ENCODE assay signal across 8 cellular contexts in the genomic region with DNA sequence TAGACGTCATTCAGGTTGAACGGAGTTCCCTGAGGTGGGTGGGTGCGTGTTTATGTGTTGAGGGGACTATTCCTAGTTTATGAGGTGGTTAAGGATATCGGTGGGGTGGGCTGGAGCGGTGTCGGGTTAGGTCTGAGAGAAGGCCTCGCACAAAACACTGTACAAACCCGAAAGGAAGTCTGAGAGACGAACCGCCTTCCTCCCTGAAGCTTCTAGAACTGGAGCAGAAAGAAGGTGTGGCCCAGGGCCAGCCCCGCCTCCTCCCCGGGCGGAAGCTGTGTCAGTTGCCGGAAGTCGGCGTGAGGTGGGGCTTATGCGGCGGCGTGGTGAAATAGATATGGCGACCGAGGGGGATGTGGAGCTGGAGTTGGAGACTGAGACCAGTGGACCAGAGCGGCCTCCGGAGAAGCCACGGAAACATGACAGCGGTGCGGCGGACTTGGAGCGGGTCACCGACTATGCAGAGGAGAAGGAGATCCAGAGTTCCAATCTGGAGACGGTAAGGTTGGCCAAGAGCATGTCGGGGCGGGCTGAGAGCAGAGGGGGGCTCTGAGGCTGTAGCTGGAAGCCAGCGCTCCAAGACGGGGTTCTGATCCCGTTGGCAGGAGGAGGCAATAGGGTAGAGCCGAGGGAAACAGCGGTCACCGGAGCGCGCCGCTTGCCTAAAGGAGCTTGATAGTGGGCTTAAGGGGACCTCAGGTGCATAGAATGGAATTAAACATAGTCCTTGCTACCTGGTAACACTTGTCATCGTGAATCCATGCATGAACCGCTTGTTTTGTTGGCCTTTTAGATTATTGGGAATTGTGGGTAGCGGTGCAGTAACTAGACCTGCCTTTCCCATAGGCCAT. TPM values are rescaled to one million over a fixed set of nuclear protein-coding genes. Genes with fewer than 3 reads are reported as not detected.
A peak's percentile ranks its signal among the peaks of the same experiment; 100 is the strongest.
DNase-seq lines count a peak whose midpoint lies in the region; ATAC-seq and TF ChIP-seq lines count a peak whose summit lies in the region.

A gene with protein sequence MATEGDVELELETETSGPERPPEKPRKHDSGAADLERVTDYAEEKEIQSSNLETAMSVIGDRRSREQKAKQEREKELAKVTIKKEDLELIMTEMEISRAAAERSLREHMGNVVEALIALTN (plus strand): TSS at position 314 of the 851 bp plus-strand sequence. CDS start 24 bp downstream, at position 338.

- H3K9me3 ChIP-seq in CD4-positive, CD25-positive, alpha-beta regulatory T cell (ENCODE audit: control insufficient read depth in 2 of 2, low read length in 2 of 2) = no peaks in the 10 kb centered on the region
- H3K9me3 ChIP-seq in endodermal cell (ENCODE audit: control insufficient read depth, low read length) = no peaks in the 10 kb centered on the region

- H3K9ac ChIP-seq in endodermal cell (ENCODE audit: extremely low read depth, low read length, poor library complexity, severe bottlenecking) = peak within 1 kb of the TSS; percentile 75

- ATAC-seq in CD4-positive, CD25-positive, alpha-beta regulatory T cell (ENCODE audit: low read depth in 2 of 2) = peak; percentile 99
- ATAC-seq in GM19452 (IDR thresholded peaks at IDR 0.05; ENCODE audit: unreplicated experiment) = peak; percentile 87
- peak; percentile 98 for ATAC-seq in activated CD8-positive, alpha-beta memory T cell treated with anti-CD3 and anti-CD28 coated beads, Interleukin-2, amount 10 ng/mL, durations not matched to agents 7 days and 5 days

- H3K36me3 ChIP-seq in CD4-positive, CD25-positive, alpha-beta regulatory T cell (ENCODE audit: control insufficient read depth, insufficient read depth, low read length) = peaks cover 47% of the 10 kb centered on the region
- H3K36me3 ChIP-seq in endodermal cell (ENCODE audit: control insufficient read depth, insufficient read depth, low read length) = peaks cover 62% of the 10 kb centered on the region

- no peaks in the 10 kb centered on the region for H3K9me3 Mint-ChIP-seq in CD4-positive, CD25-positive, alpha-beta regulatory T cell
- no peaks in the 10 kb centered on the region for H3K9me3 Mint-ChIP-seq in activated CD8-positive, alpha-beta memory T cell treated with anti-CD3 and anti-CD28 coated beads, Interleukin-2, amount 10 ng/mL, durations not matched to agents 7 days and 5 days (ENCODE audit: low read depth)
- no peaks in the 10 kb centered on the region for H3K9me3 Mint-ChIP-seq in endodermal cell

- CTCF ChIA-PET in activated CD8-positive, alpha-beta memory T cell treated with anti-CD3 and anti-CD28 coated beads, Interleukin-2, amount 10 ng/mL, durations not matched to agents 7 days and 5 days (lab: Charles Lee) = interaction anchor here (0.6 to 1.6 kb wide), 5 partner anchors 10 to 30 kb away, joined by 3 to 6 read pairs (median 3); partner anchors contain the start of genes ELL3 and MFAP1

- peak within 1 kb of the TSS; percentile 97 to 100 (median 99) for H3K27ac Mint-ChIP-seq in CD4-positive, CD25-positive, alpha-beta regulatory T cell
- peak within 1 kb of the TSS; percentile 95 for H3K27ac Mint-ChIP-seq in activated CD8-positive, alpha-beta memory T cell treated with anti-CD3 and anti-CD28 coated beads, Interleukin-2, amount 10 ng/mL, durations not matched to agents 7 days and 5 days
- H3K27ac Mint-ChIP-seq in endodermal cell = peak within 1 kb of the TSS; percentile 98

- peak within 1 kb of the TSS; percentile 93 to 100 (median 100) for H3K4me3 Mint-ChIP-seq in CD4-positive, CD25-positive, alpha-beta regulatory T cell
- H3K4me3 Mint-ChIP-seq in activated CD8-positive, alpha-beta memory T cell treated with anti-CD3 and anti-CD28 coated beads, Interleukin-2, amount 10 ng/mL, durations not matched to agents 7 days and 5 days = peak within 1 kb of the TSS; percentile 88
- H3K4me3 Mint-ChIP-seq in endodermal cell = peak within 1 kb of the TSS; percentile 87

- peak within 1 kb of the TSS; percentile 95 for H3K4me3 ChIP-seq in CD4-positive, CD25-positive, alpha-beta regulatory T cell (ENCODE audit: low read depth, low read length)
- peak within 1 kb of the TSS; percentile 93 for H3K4me3 ChIP-seq in endodermal cell (ENCODE audit: low read length)

- H3K27me3 Mint-ChIP-seq in CD4-positive, CD25-positive, alpha-beta regulatory T cell = no peaks in the 10 kb centered on the region
- H3K27me3 Mint-ChIP-seq in activated CD8-positive, alpha-beta memory T cell treated with anti-CD3 and anti-CD28 coated beads, Interleukin-2, amount 10 ng/mL, durations not matched to agents 7 days and 5 days = no peaks in the 10 kb centered on the region
- H3K27me3 Mint-ChIP-seq in endodermal cell (ENCODE audit: insufficient read depth) = no peaks in the 10 kb centered on the region

- no peak for TF ChIP-seq CTCF in endodermal cell (conservative IDR thresholded peaks at IDR 0.05)

- H3K36me3 Mint-ChIP-seq in CD4-positive, CD25-positive, alpha-beta regulatory T cell = peaks cover 22% of the 10 kb centered on the region
- H3K36me3 Mint-ChIP-seq in activated CD8-positive, alpha-beta memory T cell treated with anti-CD3 and anti-CD28 coated beads, Interleukin-2, amount 10 ng/mL, durations not matched to agents 7 days and 5 days = peaks cover 54% of the 10 kb centered on the region
- H3K36me3 Mint-ChIP-seq in endodermal cell (ENCODE audit: low read depth) = peaks cover 45% of the 10 kb centered on the region

- H3K27ac ChIP-seq in CD4-positive, CD25-positive, alpha-beta regulatory T cell (ENCODE audit: insufficient read depth, low read length, poor library complexity, severe bottlenecking) = peak within 1 kb of the TSS; percentile 89
- H3K27ac ChIP-seq in endodermal cell (ENCODE audit: low read depth, low read length) = peak within 1 kb of the TSS; percentile 47

- no peaks in the 10 kb centered on the region for H3K27me3 ChIP-seq in CD4-positive, CD25-positive, alpha-beta regulatory T cell (ENCODE audit: control insufficient read depth, insufficient read depth, low read length)
- no peaks in the 10 kb centered on the region for H3K27me3 ChIP-seq in endodermal cell (ENCODE audit: control insufficient read depth, insufficient read depth, low read length, poor library complexity, severe bottlenecking)

- DNase-seq in CD4-positive, CD25-positive, alpha-beta regulatory T cell = peak; percentile 87 to 96 (median 91)
- peak; percentile 63 for DNase-seq in HPDE6-E6E7 (ENCODE audit: extremely low spot score)
- DNase-seq in NOMO-1 treated with dmso at 0.1 percent for 144 hours (lab: John Stamatoyannopoulos, UW; ENCODE audit: unreplicated experiment) = peak; percentile 90
- peak; percentile 95 for DNase-seq in activated CD8-positive, alpha-beta memory T cell treated with anti-CD3 and anti-CD28 coated beads, Interleukin-2, amount 10 ng/mL, durations not matched to agents 7 days and 5 days
- peak; percentile 95 for DNase-seq in endodermal cell
- peak; percentile 97 for DNase-seq in mesenteric fat pad (ENCODE audit: low spot score)
- DNase-seq in stimulated activated CD8-positive, alpha-beta memory T cell treated with anti-CD3 and anti-CD28 coated beads, Interleukin-15, amount 100 ng/mL, for 24 hours (ENCODE audit: low read depth) = peak; percentile 66

- H3K4me1 Mint-ChIP-seq in CD4-positive, CD25-positive, alpha-beta regulatory T cell = peaks cover 6 to 58% (median 35%) of the 10 kb centered on the region in 4 donors
- H3K4me1 Mint-ChIP-seq in activated CD8-positive, alpha-beta memory T cell treated with anti-CD3 and anti-CD28 coated beads, Interleukin-2, amount 10 ng/mL, durations not matched to agents 7 days and 5 days = peaks cover 42% of the 10 kb centered on the region
- peaks cover 40% of the 10 kb centered on the region for H3K4me1 Mint-ChIP-seq in endodermal cell

- H3K4me1 ChIP-seq in CD4-positive, CD25-positive, alpha-beta regulatory T cell (ENCODE audit: control insufficient read depth, insufficient read depth, low read length, poor library complexity, severe bottlenecking) = peaks cover 22% of the 10 kb centered on the region
- H3K4me1 ChIP-seq in endodermal cell (ENCODE audit: control insufficient read depth, insufficient read depth, low read length) = peaks cover 15% of the 10 kb centered on the region

- WGBS in endodermal cell (ENCODE audit: insufficient coverage in 1 of 2, insufficient read length in 1 of 2), 2 experiments = 7 to 10% methylated on average over 26 to 44 of the region's 44 CpGs

RNA-seq across cellular contexts. Expression of the gene that starts here (rescaled TPM):
- total RNA-seq in CD4-positive, CD25-positive, alpha-beta regulatory T cell = 19.7 TPM
- 10 to 100 TPM in 3 of 4 donors, 1 to 10 TPM in 1; 6.4 to 15.2 (median 11.8) TPM for polyA plus RNA-seq in CD4-positive, CD25-positive, alpha-beta regulatory T cell
- total RNA-seq in activated CD8-positive, alpha-beta memory T cell treated with anti-CD3 and anti-CD28 coated beads, Interleukin-2, amount 10 ng/mL, durations not matched to agents 7 days and 5 days = 10 to 100 TPM; 14.8 to 16.1 TPM
- total RNA-seq in endodermal cell = 10 to 100 TPM; 11.3 to 18.5 TPM
- 12.2 TPM for polyA plus RNA-seq in endodermal cell (2013, experiment 1 of 2)
- polyA plus RNA-seq in endodermal cell (2013, experiment 2 of 2) = 9.7 TPM
- total RNA-seq in mesenteric fat pad = 18.0 TPM

Comparison
In these comparisons a context has a peak if more than half of its experiments do, and no peak if none do; other contexts are left out.
1. Peak in every context shown above with its lines: DNase-seq, ATAC-seq, H3K4me3 ChIP-seq and H3K27ac ChIP-seq.